Comparison of ENCODE assay signal across 11 cellular contexts in genomic region chr1:32501865-32502264, GRCh38. TPM values are rescaled to one million over a fixed set of nuclear protein-coding genes. Genes with fewer than 3 reads are reported as not detected.
A peak's percentile ranks its signal among the peaks of the same experiment; 100 is the strongest.
DNase-seq lines count a peak whose midpoint lies in the region; ATAC-seq and TF ChIP-seq lines count a peak whose summit lies in the region.
"Had no signal": no experiment of that assay in that cellular context is flagged by ENCODE, and none has a peak within 500 bp of the region (broad histone marks: within the 10 kb centered on the region; RNA-seq: fewer than 3 reads in every experiment).

No MANE protein-coding gene starts in this region.

- no peaks in the 10 kb centered on the region for H3K79me2 ChIP-seq in GM23338 (replicated peaks; ENCODE audit: insufficient read depth)

- no peaks in the 10 kb centered on the region for H3K36me3 ChIP-seq in GM23338 (ENCODE audit: insufficient read depth)
- H3K36me3 ChIP-seq in adrenal gland (replicated peaks in 1 of 2) = no peaks in the 10 kb centered on the region

- H3K9me2 ChIP-seq in GM23338 (ENCODE audit: insufficient read depth) = no peaks in the 10 kb centered on the region

- no peaks in the 10 kb centered on the region for H4K20me1 ChIP-seq in GM23338 (replicated peaks; ENCODE audit: insufficient read depth)

- no peak overlapping the region for H3K4me3 ChIP-seq in GM23338
- no peak overlapping the region for H3K4me3 ChIP-seq in adrenal gland
- H3K4me3 ChIP-seq in right cardiac atrium (ENCODE audit: low read length) = no peak overlapping the region

- peaks cover 29% of the 10 kb centered on the region for H3F3A ChIP-seq in GM23338 (replicated peaks; ENCODE audit: low read depth)

- TF ChIP-seq CTCF in GM23338 (conservative IDR thresholded peaks at IDR 0.05; ENCODE audit: low read depth in 2 of 2) = no peak
- TF ChIP-seq CTCF in adrenal gland (IDR thresholded peaks at IDR 0.05) = no peak
- TF ChIP-seq CTCF in progenitor cell of endocrine pancreas (IDR thresholded peaks at IDR 0.05; ENCODE audit: unreplicated experiment) = no peak

- no peak overlapping the region for H3K4me2 ChIP-seq in GM23338

- peaks cover 3% of the 10 kb centered on the region; the same call in 1 of the 3 replicates for H3K36me3 Mint-ChIP-seq in GM23338 (ENCODE audit: low read depth)
- H3K36me3 Mint-ChIP-seq in progenitor cell of endocrine pancreas (ENCODE audit: insufficient read depth) = no peaks in the 10 kb centered on the region

- 74 to 88% (median 79%) methylated on average over 9 of the region's 9 CpGs for WGBS in adrenal gland, 4 donors
- 67% methylated on average over 9 of the region's 9 CpGs for WGBS in right cardiac atrium

- H3K27ac Mint-ChIP-seq in GM23338 = no peak overlapping the region
- peak overlapping the region; percentile 33 for H3K27ac Mint-ChIP-seq in progenitor cell of endocrine pancreas

- H3K27me3 ChIP-seq in GM23338 (ENCODE audit: insufficient read depth) (no peaks in the 10 kb centered on the region), adrenal gland (no peaks in the 10 kb centered on the region), right cardiac atrium (ENCODE audit: control insufficient read depth, insufficient read depth) (no peaks in the 10 kb centered on the region)

- H3K27ac ChIP-seq in GM23338 (ENCODE audit: low read depth) = no peak overlapping the region
- peak overlapping the region in 3 of 5 donors; percentile 82 to 96 (median 88) for H3K27ac ChIP-seq in adrenal gland
- peak overlapping the region; percentile 94 for H3K27ac ChIP-seq in right cardiac atrium (ENCODE audit: low read length)

- no peak for DNase-seq in GM23338 (ENCODE audit: low spot score)
- peak in 5 of 7 donors; percentile 18 to 81 (median 37) for DNase-seq in adrenal gland
- peak in 2 of 3 donors; percentile 42 to 81 for DNase-seq in right cardiac atrium
- DNase-seq in progenitor cell of endocrine pancreas (ENCODE audit: low spot score, unreplicated experiment) = no peak
- DNase-seq in DMS53 (lab: John Stamatoyannopoulos, UW) = no peak
- no peak for DNase-seq in NCI-H748 (lab: John Stamatoyannopoulos, UW; ENCODE audit: unreplicated experiment)
- DNase-seq in activated effector memory CD4-positive, alpha-beta T cell treated with anti-CD3 and anti-CD28 coated beads, Interleukin-2, amount 50 U/mL, for 16 hours = no peak
- DNase-seq: Calu3; NCI-H69; stimulated activated CD8-positive, alpha-beta memory T cell treated with anti-CD3 and anti-CD28 coated beads, Interleukin-4, amount 100 ng/mL, for 48 hours had no signal

- H3K4me1 ChIP-seq in GM23338 (ENCODE audit: insufficient read depth) = no peaks in the 10 kb centered on the region
- peaks cover 10 to 11% of the 10 kb centered on the region in 2 donors for H3K4me1 ChIP-seq in adrenal gland (replicated peaks in 1 of 2)
- H3K4me1 ChIP-seq in right cardiac atrium (ENCODE audit: control insufficient read depth, insufficient read depth, low read length) = peaks cover 4% of the 10 kb centered on the region

- ATAC-seq in GM23338 (no peak), right cardiac atrium (peak; percentile 73 to 82), GM21529 (IDR thresholded peaks at IDR 0.05; ENCODE audit: unreplicated experiment) (no peak)

- H3K4me1 Mint-ChIP-seq in GM23338 = peaks cover 9% of the 10 kb centered on the region; the same call in 1 of the 3 replicates
- H3K4me1 Mint-ChIP-seq in progenitor cell of endocrine pancreas (ENCODE audit: low read depth) = peaks cover 6% of the 10 kb centered on the region

- no peak for TF ChIP-seq POLR2A in adrenal gland (IDR thresholded peaks at IDR 0.05)

- H3K9me3 Mint-ChIP-seq in GM23338 = no peaks in the 10 kb centered on the region
- H3K9me3 Mint-ChIP-seq in progenitor cell of endocrine pancreas (ENCODE audit: low read depth) = no peaks in the 10 kb centered on the region

- H3K9me3 ChIP-seq in adrenal gland (replicated peaks in 1 of 3) (no peaks in the 10 kb centered on the region), right cardiac atrium (ENCODE audit: control insufficient read depth, low read length) (no peaks in the 10 kb centered on the region)

- H3K4me3 Mint-ChIP-seq in GM23338 (peak overlapping the region; percentile 41), progenitor cell of endocrine pancreas (ENCODE audit: low read depth) (peak overlapping the region; percentile 58)

- no peak overlapping the region for H2AFZ ChIP-seq in GM23338

- intact Hi-C loops in adrenal gland (cut with DNase I) (no loop called here), right cardiac atrium (cut with DNase I) (no loop called here)

- peaks cover 7% of the 10 kb centered on the region for H3K27me3 Mint-ChIP-seq in GM23338 (ENCODE audit: insufficient read depth, low read depth, poor library complexity)
- H3K27me3 Mint-ChIP-seq in progenitor cell of endocrine pancreas = no peaks in the 10 kb centered on the region

TF ChIP-seq in GM23338, 12 proteins besides CTCF, POLR2A, EP300 and RAD21 (continues in another document):
- TF ChIP-seq CREB1 (CRISPR knock-in tag; IDR thresholded peaks at IDR 0.05; ENCODE audit: low read depth) (no peak), STAT1 (IDR thresholded peaks at IDR 0.05; ENCODE audit: unreplicated experiment) (no peak), NANOG (IDR thresholded peaks at IDR 0.05; ENCODE audit: borderline replicate concordance) (no peak), POLR2AphosphoS5 (IDR thresholded peaks at IDR 0.05; ENCODE audit: low read depth) (no peak), REST (IDR thresholded peaks at IDR 0.05; ENCODE audit: unreplicated experiment) (no peak), JUNB (IDR thresholded peaks at IDR 0.05; ENCODE audit: unreplicated experiment) (no peak)

RNA-seq across cellular contexts. Expression of gene ZBTB8B, which starts 37.0 kb away (rescaled TPM):
- 3.8 and 4.2 TPM in 2 replicates for total RNA-seq in GM23338 (2014; rRNA removed; shearing (Covaris generic))
- polyA plus RNA-seq in GM23338 (2016; fragmentation: Nextera tagmentation; extraction: Ambion mirVana) (0.95 and 1.1 TPM in 2 replicates), adrenal gland (under 1 TPM; 0.03 to 0.09 (median 0.08) TPM), right cardiac atrium (0.02 TPM)
- total RNA-seq in adrenal gland (under 1 TPM in 6 of 8 donors, not detected in 2; under 0.01 to 0.18 (median 0.11) TPM), right cardiac atrium (under 1 TPM in 3 of 4 donors, not detected in 1; 0.03 TPM), progenitor cell of endocrine pancreas (4.3 and 4.7 TPM in 2 replicates)

RNA-seq across cellular contexts. Expression of gene ZBTB8A, which starts 37.4 kb away (rescaled TPM):
- total RNA-seq in GM23338 (2014; rRNA removed; shearing (Covaris generic)) = 6.1 and 8.7 TPM in 2 replicates
- polyA plus RNA-seq in GM23338 (2016; fragmentation: Nextera tagmentation; extraction: Ambion mirVana) (8.4 and 8.7 TPM in 2 replicates), adrenal gland (1 to 10 TPM; 1.3 to 8.3 (median 1.9) TPM), right cardiac atrium (1.8 TPM)
- total RNA-seq in adrenal gland (1 to 10 TPM; 3.1 to 6.5 (median 5.2) TPM), right cardiac atrium (1 to 10 TPM; 3.2 to 5.1 (median 4.0) TPM), progenitor cell of endocrine pancreas (8.9 and 10.8 TPM in 2 replicates)

Comparison
In these comparisons a context has a peak if more than half of its experiments do, and no peak if none do; other contexts are left out.
1. ATAC-seq: peak in right cardiac atrium (2 of 2); none in GM23338 (single experiment) and GM21529 (single experiment).
2. DNase-seq: peak in adrenal gland (5 of 7) and right cardiac atrium (2 of 3); none in GM23338 (single experiment), progenitor cell of endocrine pancreas (single experiment), DMS53 (single experiment), NCI-H748 (single experiment) and activated effector memory CD4-positive, alpha-beta T cell treated with anti-CD3 and anti-CD28 coated beads, Interleukin-2, amount 50 U/mL, for 16 hours (single experiment).